17 cellular contexts compared by ENCODE assay signal in genomic region chr6:155492061-155492735, GRCh38. TPM values are rescaled to one million over a fixed set of nuclear protein-coding genes. Genes with fewer than 3 reads are reported as not detected.
DNase-seq lines count a peak whose midpoint lies in the region; ATAC-seq, FAIRE-seq and TF ChIP-seq lines count a peak whose summit lies in the region.
"Had no signal": no experiment of that assay in that cellular context is flagged by ENCODE, and none has a peak within 500 bp of the region (broad histone marks: within the 10 kb centered on the region; RNA-seq: fewer than 3 reads in every experiment).

No MANE protein-coding gene starts in this region.

- peak overlapping the region; percentile 92 for H2BK15ac ChIP-seq in IMR-90 (ENCODE audit: low read depth, low read length)
- no peak overlapping the region for H2BK15ac ChIP-seq in H1 (ENCODE audit: low read length)

- H2BK20ac ChIP-seq in IMR-90 (ENCODE audit: low read depth, low read length), result peak overlapping the region; percentile 100
- H2BK20ac ChIP-seq in H1 (ENCODE audit: low read length), result no peak overlapping the region

- TF ChIP-seq POLR2A in IMR-90 (IDR thresholded peaks at IDR 0.05; ENCODE audit: low read depth, low read length), result no peak
- TF ChIP-seq POLR2A in H1 (IDR thresholded peaks at IDR 0.05; ENCODE audit: control extremely low read depth in 1 of 2, low read depth in 2 of 2, low read length in 2 of 2), result no peak

- H3K36me3 ChIP-seq in Caco-2 (ENCODE audit: control insufficient read depth, insufficient read depth, low read length), result no peaks in the 10 kb centered on the region
- H3K36me3 ChIP-seq in IMR-90 (ENCODE audit: control insufficient read depth, insufficient read depth, low read length), result no peaks in the 10 kb centered on the region
- H3K36me3 ChIP-seq in H1 (ENCODE audit: control insufficient read depth in 2 of 4, insufficient read depth in 4 of 4, low read length in 3 of 4), result no peaks in the 10 kb centered on the region
- H3K36me3 ChIP-seq: BLaER1 had no signal

- peak overlapping the region; percentile 11 for H3K27ac Mint-ChIP-seq in Caco-2 (ENCODE audit: unreplicated experiment)
- H3K27ac Mint-ChIP-seq in osteocyte (ENCODE audit: unreplicated experiment), result peak overlapping the region; percentile 92
- H3K27ac Mint-ChIP-seq: CD8-positive, alpha-beta memory T cell had no signal

- TF ChIP-seq RAD21 in IMR-90 (IDR thresholded peaks at IDR 0.05; ENCODE audit: low read length) (no peak), H1 (IDR thresholded peaks at IDR 0.05 in 1 of 2, conservative IDR thresholded peaks at IDR 0.05 in 1 of 2; ENCODE audit: low read depth in 2 of 2, low read length in 2 of 2) (no peak)

- no peaks in the 10 kb centered on the region for H3K79me1 ChIP-seq in IMR-90 (ENCODE audit: low read depth in 1 of 2, low read length in 2 of 2)
- H3K79me1 ChIP-seq in H1 (ENCODE audit: low read depth, low read length), result no peaks in the 10 kb centered on the region

- peaks cover 24% of the 10 kb centered on the region for H3K4me1 Mint-ChIP-seq in Caco-2 (ENCODE audit: low read depth, unreplicated experiment)
- H3K4me1 Mint-ChIP-seq in osteocyte (ENCODE audit: unreplicated experiment), result peaks cover 36% of the 10 kb centered on the region
- H3K4me1 Mint-ChIP-seq: CD8-positive, alpha-beta memory T cell had no signal

- peak overlapping the region; percentile 98 for H4K91ac ChIP-seq in IMR-90 (ENCODE audit: insufficient read depth, low read depth, low read length)
- H4K91ac ChIP-seq in H1 (replicated peaks; ENCODE audit: insufficient read length, low read length), result no peak overlapping the region

- DNase-seq in Caco-2 (no peak), IMR-90 (no peak), H1 (ENCODE audit: low read depth in 1 of 2, low spot score in 2 of 2) (no peak), osteocyte (ENCODE audit: extremely low spot score, unreplicated experiment) (no peak), NCI-H2196 (lab: John Stamatoyannopoulos, UW; ENCODE audit: unreplicated experiment) (no peak)
- no peak for DNase-seq in stimulated activated naive CD4-positive, alpha-beta T cell (lab: John Stamatoyannopoulos, UW)
- DNase-seq: CD8-positive, alpha-beta memory T cell; EL; NCI-H1092 treated with DMSO at 0.1 percent for 48 hours; NCI-H1694; NCI-H2107; NCI-H69 had no signal

- no CpG with 5 or more reads among the region's 2 CpGs for WGBS in IMR-90 (ENCODE audit: extremely low coverage in 2 of 2, insufficient read length in 1 of 2), 2 experiments
- WGBS in H1 (ENCODE audit: extremely low coverage in 1 of 2, insufficient coverage in 1 of 2, insufficient read length in 1 of 2, insufficient replicate concordance in 2 of 2, low coverage in 1 of 2, low lambda C conversion rate in 2 of 2, missing lambda C conversion rate in 1 of 2), 2 experiments, result 89% methylated on average over 2 of the region's 2 CpGs; no CpG with 5 or more reads in 1 of the 2 experiments

- H4K20me1 ChIP-seq in IMR-90 (ENCODE audit: insufficient read depth, low read length), result no peaks in the 10 kb centered on the region
- no peaks in the 10 kb centered on the region for H4K20me1 ChIP-seq in H1 (replicated peaks in 1 of 2; ENCODE audit: control insufficient read depth in 1 of 2, insufficient read depth in 2 of 2, low read length in 2 of 2)
- H4K20me1 ChIP-seq: BLaER1 had no signal

- H3K4me2 ChIP-seq in IMR-90 (ENCODE audit: low read depth, low read length) (no peak overlapping the region), H1 (ENCODE audit: insufficient read depth in 1 of 2, low read depth in 2 of 2, low read length in 2 of 2) (no peak overlapping the region)
- H3K4me2 ChIP-seq: BLaER1, KMS-11 had no signal

- H3K4me1 ChIP-seq in Caco-2, result peaks cover 39% of the 10 kb centered on the region
- H3K4me1 ChIP-seq in IMR-90 (ENCODE audit: control insufficient read depth, insufficient read depth, low read length), result peaks cover 15% of the 10 kb centered on the region
- no peaks in the 10 kb centered on the region; a peak in 1 of 7 replicates for H3K4me1 ChIP-seq in H1 (replicated peaks in 1 of 4; ENCODE audit: control insufficient read depth in 3 of 4, insufficient read depth in 4 of 4, low read length in 3 of 4)
- H3K4me1 ChIP-seq: BLaER1 had no signal

- H4K5ac ChIP-seq in IMR-90 (ENCODE audit: low read depth, low read length) (peak overlapping the region; percentile 100), H1 (ENCODE audit: insufficient read length, low read depth, low read length) (no peak overlapping the region)

- no peak overlapping the region for H2AK9ac ChIP-seq in IMR-90 (replicated peaks; ENCODE audit: low read depth, low read length, poor library complexity)

- H4K8ac ChIP-seq in IMR-90 (ENCODE audit: low read depth in 2 of 2, low read length in 2 of 2) (peak overlapping the region; percentile 88 to 96), H1 (ENCODE audit: extremely low read depth, insufficient read depth, low read length) (no peak overlapping the region)

- H3K9ac ChIP-seq in IMR-90 (ENCODE audit: low read depth, low read length), result no peak overlapping the region
- no peak overlapping the region for H3K9ac ChIP-seq in H1 (replicated peaks in 1 of 4; ENCODE audit: extremely low read depth in 1 of 4, low read depth in 3 of 4, low read length in 3 of 4)
- H3K9ac ChIP-seq: BLaER1, KMS-11 had no signal

- peak overlapping the region; percentile 100 for H3K18ac ChIP-seq in IMR-90 (ENCODE audit: low read depth, low read length)
- no peak overlapping the region for H3K18ac ChIP-seq in H1 (ENCODE audit: extremely low read depth, low read length)

- peak overlapping the region; percentile 58 for H3K56ac ChIP-seq in IMR-90 (ENCODE audit: extremely low read depth, insufficient read depth, low read length)
- no peak overlapping the region for H3K56ac ChIP-seq in H1 (replicated peaks; ENCODE audit: insufficient read length, low read depth, low read length)

- CTCF ChIA-PET in Caco-2 (lab: Charles Lee) (no interaction called here), IMR-90 (lab: Yijun Ruan, JAX) (interaction anchor here (0.5 kb wide), 1 partner anchor 314 kb away, joined by 3 read pairs; no protein-coding TSS in a partner anchor), H1 (lab: Charles Lee; ENCODE audit: partially characterized antibody) (interaction anchor here (1.4 to 1.5 kb wide), 2 partner anchors 82 to 84 kb away, joined by 3 to 6 read pairs; no protein-coding TSS in a partner anchor)

- peak overlapping the region; percentile 72 for H2AFZ ChIP-seq in IMR-90 (replicated peaks; ENCODE audit: low read length, poor library complexity)
- H2AFZ ChIP-seq in H1 (ENCODE audit: low read length), result no peak overlapping the region

- intact Hi-C loops in Caco-2 (cut with micrococcal nuclease; ENCODE audit: unreplicated experiment) (no loop called here), IMR-90 (cut with micrococcal nuclease) (no loop called here)

- no peaks in the 10 kb centered on the region for H3K23me2 ChIP-seq in H1 (ENCODE audit: low read depth, low read length)

- H2BK120ac ChIP-seq in IMR-90 (ENCODE audit: low read depth, low read length) (peak overlapping the region; percentile 100), H1 (replicated peaks; ENCODE audit: low read depth, low read length) (no peak overlapping the region)

- peak overlapping the region; percentile 100 for H2AK5ac ChIP-seq in IMR-90 (ENCODE audit: low read depth, low read length)
- no peak overlapping the region for H2AK5ac ChIP-seq in H1 (ENCODE audit: low read depth, low read length)

- H2BK12ac ChIP-seq in H1 (ENCODE audit: low read depth, low read length), result peak overlapping the region; percentile 42; the same call in 1 of the 2 replicates

- H3K4me3 ChIP-seq in Caco-2 (ENCODE audit: low read depth, low read length) (no peak overlapping the region), IMR-90 (ENCODE audit: insufficient read depth, low read depth, low read length) (no peak overlapping the region), H1 (ENCODE audit: extremely low read depth in 1 of 4, insufficient read depth in 2 of 4, low read depth in 3 of 4, low read length in 4 of 4) (no peak overlapping the region)
- H3K4me3 ChIP-seq: BLaER1 had no signal

- H3K27me3 ChIP-seq in Caco-2 (replicated peaks; ENCODE audit: control insufficient read depth, insufficient read depth, low read length) (no peaks in the 10 kb centered on the region), IMR-90 (ENCODE audit: control insufficient read depth, insufficient read depth, low read length) (no peaks in the 10 kb centered on the region), H1 (replicated peaks in 1 of 4; ENCODE audit: control insufficient read depth in 3 of 4, extremely low read depth in 1 of 4, insufficient read depth in 3 of 4, low read length in 3 of 4) (no peaks in the 10 kb centered on the region)
- H3K27me3 ChIP-seq: BLaER1 had no signal

- H3K27me3 Mint-ChIP-seq in Caco-2 (ENCODE audit: insufficient read depth, unreplicated experiment) (no peaks in the 10 kb centered on the region), osteocyte (ENCODE audit: unreplicated experiment) (no peaks in the 10 kb centered on the region)

- dilution Hi-C loops in IMR-90 (cut with HindIII; ENCODE audit: low sequenced_read_pairs, unreplicated experiment), result no loop called here

- TF ChIP-seq EP300 in H1 (IDR thresholded peaks at IDR 0.05; ENCODE audit: borderline replicate concordance in 1 of 2, low read depth in 2 of 2, low read length in 2 of 2), result no peak

- H3K27ac ChIP-seq in IMR-90 (ENCODE audit: insufficient read depth, low read length), result peak overlapping the region; percentile 98
- no peak overlapping the region for H3K27ac ChIP-seq in H1 (ENCODE audit: low read depth, low read length)
- H3K27ac ChIP-seq: BLaER1, KMS-11 had no signal

- peak overlapping the region; percentile 100 for H2BK5ac ChIP-seq in IMR-90 (ENCODE audit: low read depth, low read length, poor library complexity, severe bottlenecking)
- no peak overlapping the region for H2BK5ac ChIP-seq in H1 (ENCODE audit: low read depth, low read length)

- TF ChIP-seq CTCF in Caco-2 (IDR thresholded peaks at IDR 0.05; ENCODE audit: insufficient read depth in 1 of 2, low read depth in 1 of 2, low read length in 1 of 2, severe bottlenecking in 1 of 2, unreplicated experiment in 1 of 2) (no peak), IMR-90 (conservative IDR thresholded peaks at IDR 0.05; ENCODE audit: low read depth, low read length) (no peak), H1 (IDR thresholded peaks at IDR 0.05; ENCODE audit: control extremely low read depth in 1 of 3, insufficient read depth in 1 of 3, low read depth in 1 of 3, low read length in 3 of 3) (no peak), osteocyte (IDR thresholded peaks at IDR 0.05) (no peak)

- peak overlapping the region; percentile 98 for H3K14ac ChIP-seq in IMR-90 (replicated peaks; ENCODE audit: low read depth, low read length)
- no peak overlapping the region for H3K14ac ChIP-seq in H1 (ENCODE audit: insufficient read length)

- no peaks in the 10 kb centered on the region for H3K36me3 Mint-ChIP-seq in Caco-2 (ENCODE audit: insufficient read depth, unreplicated experiment)
- no peaks in the 10 kb centered on the region for H3K36me3 Mint-ChIP-seq in osteocyte (ENCODE audit: unreplicated experiment)
- H3K36me3 Mint-ChIP-seq: CD8-positive, alpha-beta memory T cell had no signal

- H3K9me3 ChIP-seq in Caco-2 (0 out of 2 replicates have a peak, but pooled peaks cover 4% of the 10 kb centered on the region), IMR-90 (ENCODE audit: control insufficient read depth, insufficient read depth, low read length) (no peaks in the 10 kb centered on the region), H1 (ENCODE audit: insufficient read depth in 2 of 2, low read depth in 1 of 2, low read length in 1 of 2) (peaks cover 0 to 3% of the 10 kb centered on the region in 2 experiments; a peak in 1 of 4 replicates)

- H3K23ac ChIP-seq in IMR-90 (ENCODE audit: low read depth, low read length) (peak overlapping the region; percentile 99), H1 (ENCODE audit: insufficient read length) (no peak overlapping the region)

- H3K4me3 Mint-ChIP-seq in Caco-2 (ENCODE audit: unreplicated experiment) (no peak overlapping the region), osteocyte (ENCODE audit: unreplicated experiment) (no peak overlapping the region)
- H3K4me3 Mint-ChIP-seq: CD8-positive, alpha-beta memory T cell had no signal

- no peaks in the 10 kb centered on the region for H3K79me2 ChIP-seq in H1 (ENCODE audit: control insufficient read depth in 1 of 2, insufficient read depth in 2 of 2, low read length in 2 of 2)

- no peak for FAIRE-seq in H1 (lab: Jason Lieb, UNC)

- BruUV-seq in Caco-2 (replicated peaks; lab: Mats Ljungman, UMichigan) (no TSS peak), IMR-90 (replicated peaks; lab: Mats Ljungman, UMichigan) (no TSS peak)

- H3K4ac ChIP-seq in IMR-90 (ENCODE audit: low read depth, low read length) (peak overlapping the region; percentile 97), H1 (replicated peaks; ENCODE audit: insufficient read length, low read depth, low read length) (no peak overlapping the region)

- POLR2A ChIA-PET in Caco-2 (lab: Charles Lee), result no interaction called here
- POLR2A ChIA-PET in IMR-90 (lab: Charles Lee; ENCODE audit: unreplicated experiment), result no interaction called here
- POLR2A ChIA-PET in H1 (lab: Charles Lee; ENCODE audit: partially characterized antibody), result no interaction called here

- ATAC-seq in IMR-90 (ENCODE audit: low read depth) (no peak), GM21825 (IDR thresholded peaks at IDR 0.05; ENCODE audit: unreplicated experiment) (no peak)
- ATAC-seq: Right ventricle myocardium inferior had no signal

- no peaks in the 10 kb centered on the region; the same call in 1 of the 2 replicates for H3K9me1 ChIP-seq in IMR-90 (ENCODE audit: insufficient read depth, low read length)

- H3K9me3 Mint-ChIP-seq in Caco-2 (ENCODE audit: unreplicated experiment), result peaks cover 16% of the 10 kb centered on the region
- H3K9me3 Mint-ChIP-seq in osteocyte (ENCODE audit: unreplicated experiment), result no peaks in the 10 kb centered on the region

- in situ Hi-C loops in IMR-90 (cut with MboI; ENCODE audit: low sequenced_read_pairs), result loop anchor here (10.0 kb wide), 1 partner anchor 307 kb away; no protein-coding TSS in a partner anchor

RNA-seq across cellular contexts. Expression of gene NOX3, which starts 36.6 kb away (rescaled TPM):
- not detected in 2 replicates for total RNA-seq in Caco-2 (2022)
- not detected in 2 replicates for total RNA-seq in IMR-90 (2012; rRNA removed)
- polyA plus RNA-seq in IMR-90 (2012; rRNA removed), result not detected in 2 replicates
- not detected in 2 replicates for polyA plus RNA-seq in IMR-90 (2012; cell fraction: cytosol; rRNA removed)
- not detected in 2 replicates for polyA plus RNA-seq in IMR-90 (2012; cell fraction: nucleus; rRNA removed; ENCODE audit: low replicate concordance)
- not detected in 2 replicates for total RNA-seq in H1 (2021; fragmentation: NEBNext Ultra II Directional; extraction: Animal tissue kit (Norgen Biotek cat#: 25700))
- polyA plus RNA-seq in H1 (2011; rRNA removed), result not detected in 2 replicates
- polyA plus RNA-seq in H1 (2011; cell fraction: cytosol; rRNA removed), result not detected
- polyA plus RNA-seq in H1 (2011; cell fraction: nucleus; rRNA removed), result not detected
- not detected in 4 replicates for polyA plus RNA-seq in H1 (2012, experiment 1 of 2)
- not detected for polyA plus RNA-seq in H1 (2012, experiment 2 of 2)
- polyA plus RNA-seq in H1 (2013, experiment 1 of 2), result 0.02 TPM
- polyA plus RNA-seq in H1 (2013, experiment 2 of 2), result 0.04 TPM
- polyA minus RNA-seq in H1 (2011; rRNA and poly(A)+ RNA removed), result not detected in 2 replicates
- not detected for polyA minus RNA-seq in H1 (2011; cell fraction: cytosol; rRNA and poly(A)+ RNA removed)
- polyA minus RNA-seq in H1 (2011; cell fraction: nucleus; rRNA and poly(A)+ RNA removed), result not detected
- total RNA-seq in osteocyte, result not detected in 2 replicates
- total RNA-seq: CD8-positive, alpha-beta memory T cell; MCF 10A; Right ventricle myocardium inferior had no signal
- polyA plus RNA-seq: CD8-positive, alpha-beta memory T cell had no signal
